17 cellular contexts compared by ENCODE assay signal in the genomic region with DNA sequence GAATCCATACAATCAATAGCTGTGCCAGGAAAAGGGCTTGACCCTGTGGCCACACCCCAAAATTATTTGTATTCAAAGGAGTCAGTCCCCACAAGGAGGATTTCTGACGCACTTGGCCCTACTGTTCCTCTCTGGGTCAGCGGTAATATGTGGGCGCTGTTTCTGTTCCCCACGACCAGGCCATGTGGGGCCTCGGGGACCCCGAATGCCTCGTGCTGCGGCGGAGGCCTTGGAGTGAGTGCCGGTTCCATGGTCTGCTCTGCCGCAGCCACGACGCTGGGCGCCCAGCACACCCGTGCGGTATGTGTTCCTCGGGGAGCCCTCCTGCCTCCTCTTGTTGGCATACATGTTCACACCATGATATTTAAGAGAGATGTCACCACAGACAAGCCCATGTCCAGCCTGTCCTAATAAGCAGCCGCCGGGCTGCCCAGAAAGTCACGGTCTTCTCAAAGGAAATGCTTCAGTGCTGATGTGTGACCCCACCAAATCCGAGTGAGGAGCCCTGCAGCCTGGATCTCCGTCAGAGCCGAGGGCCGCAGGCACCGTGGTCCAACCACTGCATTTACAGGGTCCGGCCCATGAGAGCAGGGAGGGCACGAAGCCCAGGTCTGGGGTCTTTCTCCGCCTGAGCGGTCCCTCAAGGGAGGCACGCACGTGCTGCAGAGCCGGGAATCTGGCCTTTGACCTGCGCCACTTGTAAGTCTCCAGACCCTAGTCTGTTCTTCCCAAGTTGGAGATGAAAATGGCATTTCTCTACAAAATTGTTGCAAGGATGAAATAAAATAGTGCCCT. TPM values are rescaled to one million over a fixed set of nuclear protein-coding genes. Genes with fewer than 3 reads are reported as not detected.
A peak's percentile ranks its signal among the peaks of the same experiment; 100 is the strongest.
DNase-seq lines count a peak whose midpoint lies in the region; ATAC-seq and TF ChIP-seq lines count a peak whose summit lies in the region.
"Had no signal": no experiment of that assay in that cellular context is flagged by ENCODE, and none has a peak within 500 bp of the region (broad histone marks: within the 10 kb centered on the region; RNA-seq: fewer than 3 reads in every experiment).

No MANE protein-coding gene starts in this region.

- peaks cover 10% of the 10 kb centered on the region for H3K36me3 Mint-ChIP-seq in neural progenitor cell
- H3K36me3 Mint-ChIP-seq: CD4-positive, alpha-beta memory T cell had no signal

- peaks cover 100% of the 10 kb centered on the region for H3K27me3 ChIP-seq in neural progenitor cell

- ATAC-seq in GM21619 (IDR thresholded peaks at IDR 0.05; ENCODE audit: unreplicated experiment): no peak
- ATAC-seq in GM21825 (IDR thresholded peaks at IDR 0.05; ENCODE audit: unreplicated experiment): no peak
- ATAC-seq: HCT116 had no signal

- no peaks in the 10 kb centered on the region for H3K9me3 ChIP-seq in neural progenitor cell (ENCODE audit: low read depth)

- H3K9ac ChIP-seq in neural progenitor cell: no peak overlapping the region

- in situ Hi-C loops in GM13977 (cut with MboI; ENCODE audit: low pct_unique_long_range_greater_than_20kb, low sequenced_read_pairs, unreplicated experiment): no loop called here

- no peak overlapping the region for H2AFZ ChIP-seq in neural progenitor cell (replicated peaks)

- H3K9me3 Mint-ChIP-seq in neural progenitor cell: no peaks in the 10 kb centered on the region
- H3K9me3 Mint-ChIP-seq: CD4-positive, alpha-beta memory T cell had no signal

- peaks cover 21% of the 10 kb centered on the region for H3K4me1 ChIP-seq in neural progenitor cell

- peaks cover 3% of the 10 kb centered on the region for H4K20me1 ChIP-seq in neural progenitor cell (ENCODE audit: low read depth)

- peak; percentile 25 for DNase-seq in D341Med (ENCODE audit: low spot score)
- DNase-seq in GM13977 (ENCODE audit: low spot score): peak; percentile 25
- DNase-seq in neural progenitor cell (ENCODE audit: low spot score): no peak
- DNase-seq in NCI-H748 treated with DMSO at 0.1 percent for 48 hours (lab: John Stamatoyannopoulos, UW): no peak
- DNase-seq: C1 segment of cervical spinal cord; Calu3; CD4-positive, alpha-beta memory T cell; COR-L47; DMS153; DND-41; GOT3; H9 had no signal

- H3K4me1 Mint-ChIP-seq in neural progenitor cell: peaks cover 68% of the 10 kb centered on the region

- peaks cover 9% of the 10 kb centered on the region for H3F3A ChIP-seq in neural progenitor cell (ENCODE audit: low read depth)

- peaks cover 11% of the 10 kb centered on the region for H3K27me3 Mint-ChIP-seq in neural progenitor cell (ENCODE audit: insufficient read depth, low read depth)

- TF ChIP-seq CTCF in GM13977 (IDR thresholded peaks at IDR 0.05; ENCODE audit: extremely low read depth, insufficient read depth, missing control alignments) (no peak), neural progenitor cell (IDR thresholded peaks at IDR 0.05) (no peak)

- no peak overlapping the region for H3K4me3 ChIP-seq in neural progenitor cell

- no peaks in the 10 kb centered on the region for H3K79me2 ChIP-seq in neural progenitor cell (ENCODE audit: low read depth)

- H3K27ac ChIP-seq in neural progenitor cell: no peak overlapping the region

- H3K4me3 Mint-ChIP-seq in neural progenitor cell: no peak overlapping the region
- H3K4me3 Mint-ChIP-seq: CD4-positive, alpha-beta memory T cell; H9 had no signal

- peak overlapping the region; percentile 55 for H3K27ac Mint-ChIP-seq in neural progenitor cell
- H3K27ac Mint-ChIP-seq: CD4-positive, alpha-beta memory T cell; H9 had no signal

- H3K36me3 ChIP-seq in neural progenitor cell: no peaks in the 10 kb centered on the region

- no peak overlapping the region for H3K4me2 ChIP-seq in neural progenitor cell

RNA-seq across cellular contexts. Expression of a gene that starts 36.0 kb away (rescaled TPM):
- not detected in 2 replicates for total RNA-seq in neural progenitor cell (ENCODE audit: low replicate concordance)
- total RNA-seq: A172; A673; CD4-positive, alpha-beta memory T cell had no signal

RNA-seq across cellular contexts. Expression of a gene that starts 52.4 kb away (rescaled TPM):
- not detected in 2 replicates for total RNA-seq in neural progenitor cell (ENCODE audit: low replicate concordance)
- total RNA-seq: A172; A673; Calu3; CD4-positive, alpha-beta memory T cell; H9 had no signal

Comparison
In these comparisons a context has a peak if more than half of its experiments do, and no peak if none do; other contexts are left out.
1. DNase-seq: peak in D341Med (single experiment) and GM13977 (single experiment); none in neural progenitor cell (single experiment) and NCI-H748 treated with DMSO at 0.1 percent for 48 hours (single experiment).